In genomic region chr5:58394326-58394725, GRCh38 we compare ENCODE assay signal across 33 cellular contexts.
"Had no signal": no experiment of that assay in that cellular context is flagged by ENCODE, and none has a peak within 500 bp of the region (broad histone marks: within the 10 kb centered on the region; RNA-seq: fewer than 3 reads in every experiment).

No MANE protein-coding gene starts in this region.

- H3K27me3 ChIP-seq: adrenal gland, body of pancreas, dorsolateral prefrontal cortex, esophagus squamous epithelium, heart right ventricle had no signal

- H3K4me3 Mint-ChIP-seq: activated CD4-positive, alpha-beta memory T cell treated with anti-CD3 and anti-CD28 coated beads for 36 hours; activated CD4-positive, alpha-beta T cell treated with anti-CD3 and anti-CD28 coated beads for 36 hours; activated CD4-positive, alpha-beta T cell treated with anti-CD3 and anti-CD28 coated beads, Interleukin-2, amount 10 ng/mL, durations not matched to agents 24 days and 14 days; activated CD8-positive, alpha-beta memory T cell treated with anti-CD3 and anti-CD28 coated beads, Interleukin-2, amount 10 ng/mL, durations not matched to agents 7 days and 5 days; activated CD8-positive, alpha-beta T cell treated with anti-CD3 and anti-CD28 coated beads, Interleukin-2, amount 10 ng/mL, durations not matched to agents 7 days and 5 days; activated naive CD4-positive, alpha-beta T cell treated with anti-CD3 and anti-CD28 coated beads for 36 hours; activated naive CD4-positive, alpha-beta T cell treated with anti-CD3 and anti-CD28 coated beads, Interleukin-2, amount 50 U/mL, for 24 hours; activated naive CD8-positive, alpha-beta T cell treated with anti-CD3 and anti-CD28 coated beads for 36 hours; activated naive CD8-positive, alpha-beta T cell treated with anti-CD3 and anti-CD28 coated beads, Interleukin-2, amount 50 U/mL, for 24 hours; activated T-helper 1 cell treated with anti-CD3 and anti-CD28 coated beads, Interleukin-12 subunit alpha, Interleukin-12 subunit beta, Interleukin-2, Interleukin-4 antibody, amounts not matched to agents 30 ng/mL and 10 ng/mL and 1 ng/mL, durations not matched to agents 14 hours and 24 hours and 36 hours; central memory CD8-positive, alpha-beta T cell; dendritic cell treated with granulocyte-macrophage colony-stimulating factor and Interleukin-4, amounts not matched to agents 40 ng/mL and 50 ng/mL, for 4 days; endodermal cell had no signal

- H3K27ac Mint-ChIP-seq: activated CD4-positive, alpha-beta memory T cell treated with anti-CD3 and anti-CD28 coated beads for 36 hours; activated CD4-positive, alpha-beta T cell treated with anti-CD3 and anti-CD28 coated beads for 36 hours; activated CD4-positive, alpha-beta T cell treated with anti-CD3 and anti-CD28 coated beads, Interleukin-2, amount 10 ng/mL, durations not matched to agents 24 days and 14 days; activated CD8-positive, alpha-beta memory T cell treated with anti-CD3 and anti-CD28 coated beads, Interleukin-2, amount 10 ng/mL, durations not matched to agents 7 days and 5 days; activated CD8-positive, alpha-beta T cell treated with anti-CD3 and anti-CD28 coated beads, Interleukin-2, amount 10 ng/mL, durations not matched to agents 7 days and 5 days; activated naive CD4-positive, alpha-beta T cell treated with anti-CD3 and anti-CD28 coated beads for 36 hours; activated naive CD4-positive, alpha-beta T cell treated with anti-CD3 and anti-CD28 coated beads, Interleukin-2, amount 50 U/mL, for 24 hours; activated naive CD8-positive, alpha-beta T cell treated with anti-CD3 and anti-CD28 coated beads for 36 hours; activated naive CD8-positive, alpha-beta T cell treated with anti-CD3 and anti-CD28 coated beads, Interleukin-2, amount 50 U/mL, for 24 hours; activated T-helper 1 cell treated with anti-CD3 and anti-CD28 coated beads, Interleukin-12 subunit alpha, Interleukin-12 subunit beta, Interleukin-2, Interleukin-4 antibody, amounts not matched to agents 30 ng/mL and 10 ng/mL and 1 ng/mL, durations not matched to agents 14 hours and 24 hours and 36 hours; activated T-helper 2 cell treated with anti-CD3 and anti-CD28 coated beads, Interferon-gamma antibody, Interleukin-2, Interleukin-4, amounts not matched to agents 10 μg/mL and 5 μg/mL and 100 μg/mL, durations not matched to agents 14 hours and 24 hours and 36 hours; dendritic cell treated with granulocyte-macrophage colony-stimulating factor and Interleukin-4, amounts not matched to agents 40 ng/mL and 50 ng/mL, for 4 days; endodermal cell had no signal

- H3K4me3 ChIP-seq: adrenal gland, body of pancreas, coronary artery, dorsolateral prefrontal cortex, esophagus squamous epithelium, heart right ventricle had no signal

- H3K36me3 Mint-ChIP-seq: activated CD4-positive, alpha-beta memory T cell treated with anti-CD3 and anti-CD28 coated beads for 36 hours; activated CD8-positive, alpha-beta memory T cell treated with anti-CD3 and anti-CD28 coated beads, Interleukin-2, amount 10 ng/mL, durations not matched to agents 7 days and 5 days; activated naive CD4-positive, alpha-beta T cell treated with anti-CD3 and anti-CD28 coated beads, Interleukin-2, amount 50 U/mL, for 24 hours; activated naive CD8-positive, alpha-beta T cell treated with anti-CD3 and anti-CD28 coated beads for 36 hours had no signal

- H3K4me1 Mint-ChIP-seq: activated CD4-positive, alpha-beta T cell treated with anti-CD3 and anti-CD28 coated beads for 36 hours; activated CD4-positive, alpha-beta T cell treated with anti-CD3 and anti-CD28 coated beads, Interleukin-2, amount 10 ng/mL, durations not matched to agents 24 days and 14 days; activated CD8-positive, alpha-beta memory T cell treated with anti-CD3 and anti-CD28 coated beads, Interleukin-2, amount 10 ng/mL, durations not matched to agents 7 days and 5 days; activated naive CD4-positive, alpha-beta T cell treated with anti-CD3 and anti-CD28 coated beads, Interleukin-2, amount 50 U/mL, for 24 hours; activated naive CD8-positive, alpha-beta T cell treated with anti-CD3 and anti-CD28 coated beads for 36 hours; activated naive CD8-positive, alpha-beta T cell treated with anti-CD3 and anti-CD28 coated beads, Interleukin-2, amount 50 U/mL, for 24 hours; central memory CD8-positive, alpha-beta T cell; endodermal cell had no signal

- FAIRE-seq: frontal cortex had no signal

- ATAC-seq: activated CD4-positive, alpha-beta T cell treated with anti-CD3 and anti-CD28 coated beads for 36 hours; activated CD8-positive, alpha-beta memory T cell treated with anti-CD3 and anti-CD28 coated beads, Interleukin-2, amount 10 ng/mL, durations not matched to agents 7 days and 5 days; activated CD8-positive, alpha-beta T cell treated with anti-CD3 and anti-CD28 coated beads, Interleukin-2, amount 10 ng/mL, durations not matched to agents 7 days and 5 days; activated naive CD8-positive, alpha-beta T cell treated with anti-CD3 and anti-CD28 coated beads, Interleukin-2, amount 50 U/mL, for 24 hours; body of pancreas; heart right ventricle had no signal

- H3K4me1 ChIP-seq: adrenal gland, body of pancreas, heart right ventricle had no signal

- DNase-seq: activated CD4-positive, alpha-beta memory T cell treated with anti-CD3 and anti-CD28 coated beads for 36 hours; activated CD4-positive, alpha-beta T cell treated with anti-CD3 and anti-CD28 coated beads for 36 hours; activated CD4-positive, alpha-beta T cell treated with anti-CD3 and anti-CD28 coated beads, Interleukin-2, amount 10 ng/mL, durations not matched to agents 24 days and 14 days; activated CD4-positive, CD25-positive, alpha-beta regulatory T cell; activated CD4-positive, CD25-positive, alpha-beta regulatory T cell treated with anti-CD3 and anti-CD28 coated beads, Interleukin-2, amount 50 U/mL, for 72 hours; activated CD8-positive, alpha-beta memory T cell treated with anti-CD3 and anti-CD28 coated beads, Interleukin-2, amount 10 ng/mL, durations not matched to agents 7 days and 5 days; activated CD8-positive, alpha-beta memory T cell treated with anti-CD3 and anti-CD28 coated beads, Interleukin-2, amount 50 U/mL, for 4 hours; activated CD8-positive, alpha-beta T cell treated with anti-CD3 and anti-CD28 coated beads, Interleukin-2, amount 10 ng/mL, durations not matched to agents 7 days and 5 days; activated effector memory CD4-positive, alpha-beta T cell treated with anti-CD3 and anti-CD28 coated beads, Interleukin-2, amount 50 U/mL, for 16 hours; activated naive CD4-positive, alpha-beta T cell treated with anti-CD3 and anti-CD28 coated beads for 36 hours; activated naive CD8-positive, alpha-beta T cell treated with anti-CD3 and anti-CD28 coated beads for 36 hours; activated naive CD8-positive, alpha-beta T cell treated with anti-CD3 and anti-CD28 coated beads, Interleukin-2, amount 50 U/mL, for 24 hours; activated T-cell treated with anti-CD3 and anti-CD28 coated beads, Interleukin-2, amount 50 U/mL, for 1 hour; activated T-cell treated with anti-CD3 and anti-CD28 coated beads, Interleukin-2, amount 50 U/mL, for 48 hours; adrenal gland; amygdala; aorta; dorsolateral prefrontal cortex; effector memory CD4-positive, alpha-beta T cell; endodermal cell; erythroblast; esophagus squamous epithelium; glutamatergic neuron; heart right ventricle; T-helper 2 cell had no signal

- H3K27ac ChIP-seq: adrenal gland, body of pancreas, coronary artery, dorsolateral prefrontal cortex, esophagus squamous epithelium, heart right ventricle had no signal

- H3K9me3 Mint-ChIP-seq: activated CD4-positive, alpha-beta memory T cell treated with anti-CD3 and anti-CD28 coated beads for 36 hours; activated CD4-positive, alpha-beta T cell treated with anti-CD3 and anti-CD28 coated beads, Interleukin-2, amount 10 ng/mL, durations not matched to agents 24 days and 14 days; activated naive CD4-positive, alpha-beta T cell treated with anti-CD3 and anti-CD28 coated beads for 36 hours; activated naive CD4-positive, alpha-beta T cell treated with anti-CD3 and anti-CD28 coated beads, Interleukin-2, amount 50 U/mL, for 24 hours; activated naive CD8-positive, alpha-beta T cell treated with anti-CD3 and anti-CD28 coated beads for 36 hours; activated naive CD8-positive, alpha-beta T cell treated with anti-CD3 and anti-CD28 coated beads, Interleukin-2, amount 50 U/mL, for 24 hours; activated T-helper 1 cell treated with anti-CD3 and anti-CD28 coated beads, Interleukin-12 subunit alpha, Interleukin-12 subunit beta, Interleukin-2, Interleukin-4 antibody, amounts not matched to agents 30 ng/mL and 10 ng/mL and 1 ng/mL, durations not matched to agents 14 hours and 24 hours and 36 hours; activated T-helper 2 cell treated with anti-CD3 and anti-CD28 coated beads, Interferon-gamma antibody, Interleukin-2, Interleukin-4, amounts not matched to agents 10 μg/mL and 5 μg/mL and 100 μg/mL, durations not matched to agents 14 hours and 24 hours and 36 hours; central memory CD8-positive, alpha-beta T cell; dendritic cell treated with granulocyte-macrophage colony-stimulating factor and Interleukin-4, amounts not matched to agents 40 ng/mL and 50 ng/mL, for 4 days; endodermal cell had no signal

- H3K36me3 ChIP-seq: adrenal gland, esophagus squamous epithelium, heart right ventricle had no signal

- H3K9me3 ChIP-seq: adrenal gland, body of pancreas, esophagus squamous epithelium had no signal

- H3K27me3 Mint-ChIP-seq: activated CD8-positive, alpha-beta memory T cell treated with anti-CD3 and anti-CD28 coated beads, Interleukin-2, amount 10 ng/mL, durations not matched to agents 7 days and 5 days; activated naive CD8-positive, alpha-beta T cell treated with anti-CD3 and anti-CD28 coated beads, Interleukin-2, amount 50 U/mL, for 24 hours; dendritic cell treated with granulocyte-macrophage colony-stimulating factor and Interleukin-4, amounts not matched to agents 40 ng/mL and 50 ng/mL, for 4 days had no signal
